Comparison of ENCODE assay signal across 1 cellular context in genomic region chr12:102735104-102735503, GRCh38.
TF ChIP-seq lines count a peak whose summit lies in the region.

No MANE protein-coding gene starts in this region.

TF ChIP-seq in HepG2, 621 proteins besides CTCF, POLR2A, EP300 and RAD21 (continued from another document):
- TF ChIP-seq ZBTB34 (CRISPR knock-in tag; IDR thresholded peaks at IDR 0.05) (no peak), ZNF20 (CRISPR knock-in tag; IDR thresholded peaks at IDR 0.05) (no peak), ZFP62 (CRISPR knock-in tag; IDR thresholded peaks at IDR 0.05) (no peak), ZNF546 (CRISPR knock-in tag; conservative IDR thresholded peaks at IDR 0.05) (no peak), SNAPC4 (CRISPR knock-in tag; IDR thresholded peaks at IDR 0.05) (no peak)
